Comparison of ENCODE assay signal across 8 cellular contexts in the genomic region with DNA sequence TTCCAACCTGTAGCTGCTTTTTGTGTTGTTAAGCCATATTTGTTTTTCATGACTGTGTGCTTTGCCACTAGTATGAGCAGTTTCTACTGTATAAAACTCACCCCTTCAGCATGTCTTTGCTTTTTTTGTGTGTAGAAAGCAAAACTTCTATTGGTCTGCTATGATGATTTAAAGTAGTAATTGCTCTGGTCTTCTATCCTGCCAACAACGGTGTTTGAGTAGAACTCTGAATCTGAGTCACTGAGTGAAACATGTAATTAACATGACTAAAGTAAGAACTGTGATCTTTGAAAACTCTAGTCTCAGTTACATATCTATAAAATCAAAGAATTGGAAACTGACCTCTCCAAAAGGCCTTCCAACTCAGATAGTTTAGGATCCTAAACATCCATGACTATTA.
A peak's percentile ranks its signal among the peaks of the same experiment; 100 is the strongest.
DNase-seq lines count a peak whose midpoint lies in the region; ATAC-seq and TF ChIP-seq lines count a peak whose summit lies in the region.

No MANE protein-coding gene starts in this region.

- H2BK15ac ChIP-seq in mesendoderm (replicated peaks; ENCODE audit: low read depth): no peak overlapping the region

- no peak overlapping the region for H3K23ac ChIP-seq in mesendoderm (ENCODE audit: low read length)

- H2BK120ac ChIP-seq in mesendoderm (ENCODE audit: low read depth, low read length): no peak overlapping the region

- no peaks in the 10 kb centered on the region for H3K79me2 ChIP-seq in Loucy (ENCODE audit: insufficient read depth, low read length)
- no peaks in the 10 kb centered on the region for H3K79me2 ChIP-seq in mesendoderm (ENCODE audit: control insufficient read depth, insufficient read depth, low read length)

- no peak overlapping the region for H4K8ac ChIP-seq in mesendoderm (ENCODE audit: low read depth, low read length)

- in situ Hi-C loops in GM13977 (cut with MboI; ENCODE audit: low pct_unique_long_range_greater_than_20kb, low sequenced_read_pairs, unreplicated experiment): no loop called here

- 0 out of 2 replicates have a peak overlapping the region, but pooled peaks have one; percentile 38 for H2AFZ ChIP-seq in Loucy (ENCODE audit: low read length)

- H2BK5ac ChIP-seq in mesendoderm (ENCODE audit: low read length): no peak overlapping the region

- no peak overlapping the region for H3K27ac ChIP-seq in mesendoderm (ENCODE audit: low read depth, low read length)

- H3K4me1 Mint-ChIP-seq in mesothelial cell of epicardium: peaks cover 73% of the 10 kb centered on the region
- no peaks in the 10 kb centered on the region for H3K4me1 Mint-ChIP-seq in immature natural killer cell

- no peaks in the 10 kb centered on the region for H3K9me3 Mint-ChIP-seq in mesothelial cell of epicardium
- no peaks in the 10 kb centered on the region for H3K9me3 Mint-ChIP-seq in immature natural killer cell

- no peaks in the 10 kb centered on the region for H3K9me2 ChIP-seq in Loucy (replicated peaks; ENCODE audit: low read depth, low read length)

- H3K4me3 ChIP-seq in Loucy (ENCODE audit: low read length, poor library complexity, severe bottlenecking) (no peak overlapping the region), mesendoderm (ENCODE audit: low read length) (no peak overlapping the region)

- H2AK5ac ChIP-seq in mesendoderm (ENCODE audit: low read length): no peak overlapping the region

- no peaks in the 10 kb centered on the region for H3K9me3 ChIP-seq in Loucy (ENCODE audit: insufficient read depth, low read depth, low read length)

- peak overlapping the region; percentile 93 for H3K27ac Mint-ChIP-seq in mesothelial cell of epicardium
- H3K27ac Mint-ChIP-seq in immature natural killer cell: no peak overlapping the region

- H3K4ac ChIP-seq in mesendoderm (ENCODE audit: low read depth, low read length): no peak overlapping the region

- WGBS in mesendoderm (ENCODE audit: extremely low coverage, insufficient coverage, low lambda C conversion rate): no CpG with 5 or more reads among the region's 1 CpG

- H4K20me1 ChIP-seq in Loucy (ENCODE audit: insufficient read depth, low read length, poor library complexity, severe bottlenecking): no peaks in the 10 kb centered on the region

- ATAC-seq in GM21381 (IDR thresholded peaks at IDR 0.05; ENCODE audit: unreplicated experiment) (peak; percentile 45), GM19467 (IDR thresholded peaks at IDR 0.05; ENCODE audit: unreplicated experiment) (no peak)

- H3K79me1 ChIP-seq in mesendoderm (ENCODE audit: low read length): no peaks in the 10 kb centered on the region

- H3K27me3 ChIP-seq in Loucy (ENCODE audit: insufficient read depth, low read length, poor library complexity, severe bottlenecking): no peaks in the 10 kb centered on the region
- H3K27me3 ChIP-seq in mesendoderm (ENCODE audit: insufficient read depth, low read length, poor library complexity): no peaks in the 10 kb centered on the region

- DNase-seq in GM13977 (ENCODE audit: low spot score) (peak; percentile 19), mesothelial cell of epicardium (ENCODE audit: low spot score in 2 of 2, unreplicated experiment in 2 of 2) (no peak), mesendoderm (no peak), immature natural killer cell (no peak)
- no peak for DNase-seq in stimulated activated CD4-positive, alpha-beta T cell treated with anti-CD3 and anti-CD28 coated beads, Interleukin-4, amount 100 ng/mL, for 24 hours

- no peaks in the 10 kb centered on the region for H3K36me3 Mint-ChIP-seq in mesothelial cell of epicardium
- H3K36me3 Mint-ChIP-seq in immature natural killer cell: peaks cover 0 to 4% (median 4%) of the 10 kb centered on the region in 3 donors

- TF ChIP-seq CTCF in GM13977 (IDR thresholded peaks at IDR 0.05; ENCODE audit: extremely low read depth, insufficient read depth, missing control alignments): no peak
- TF ChIP-seq CTCF in Loucy (conservative IDR thresholded peaks at IDR 0.05; ENCODE audit: low read length): no peak
- no peak for TF ChIP-seq CTCF in mesothelial cell of epicardium (IDR thresholded peaks at IDR 0.05; ENCODE audit: unreplicated experiment)

- H3K36me3 ChIP-seq in Loucy (ENCODE audit: insufficient read depth, low read length) (no peaks in the 10 kb centered on the region), mesendoderm (ENCODE audit: control insufficient read depth, insufficient read depth, low read length) (no peaks in the 10 kb centered on the region)

- H3K9ac ChIP-seq in Loucy (ENCODE audit: low read depth, low read length, poor library complexity, severe bottlenecking): no peak overlapping the region
- H3K9ac ChIP-seq in mesendoderm (ENCODE audit: low read length): no peak overlapping the region

- H3K18ac ChIP-seq in mesendoderm (ENCODE audit: low read length): no peak overlapping the region

- H3K4me1 ChIP-seq in Loucy (ENCODE audit: insufficient read depth, low read length, poor library complexity, severe bottlenecking): peaks cover 32% of the 10 kb centered on the region
- H3K4me1 ChIP-seq in mesendoderm (ENCODE audit: control insufficient read depth, low read depth, low read length): no peaks in the 10 kb centered on the region

- no peaks in the 10 kb centered on the region for H3F3A ChIP-seq in Loucy (ENCODE audit: low read depth)

- H3K56ac ChIP-seq in mesendoderm (ENCODE audit: low read length): no peak overlapping the region

- H3K4me3 Mint-ChIP-seq in mesothelial cell of epicardium (no peak overlapping the region), immature natural killer cell (no peak overlapping the region)

- H3K4me2 ChIP-seq in Loucy (ENCODE audit: low read depth, low read length, poor library complexity, severe bottlenecking): no peak overlapping the region
- no peak overlapping the region for H3K4me2 ChIP-seq in mesendoderm (ENCODE audit: low read length)

- H3K27me3 Mint-ChIP-seq in mesothelial cell of epicardium (ENCODE audit: low read depth): no peaks in the 10 kb centered on the region
- peaks cover 0 to 2% (median 1%) of the 10 kb centered on the region in 3 donors for H3K27me3 Mint-ChIP-seq in immature natural killer cell (ENCODE audit: low read depth in 3 of 3)

- no peak overlapping the region for H4K5ac ChIP-seq in mesendoderm (ENCODE audit: low read length)
